In genomic region chr14:82861321-82861720, GRCh38 we compare ENCODE assay signal across 10 cellular contexts.
"Had no signal": no experiment of that assay in that cellular context is flagged by ENCODE, and none has a peak within 500 bp of the region (broad histone marks: within the 10 kb centered on the region; RNA-seq: fewer than 3 reads in every experiment).

No MANE protein-coding gene starts in this region.

- H3K36me3 ChIP-seq: WERI-Rb-1 had no signal

- H3K27ac ChIP-seq: VCaP, WERI-Rb-1 had no signal

- ATAC-seq: activated CD4-positive, alpha-beta T cell treated with anti-CD3 and anti-CD28 coated beads for 36 hours; activated CD4-positive, CD25-positive, alpha-beta regulatory T cell treated with anti-CD3 and anti-CD28 coated beads, Interleukin-2, amount 50 U/mL, for 24 hours; activated CD8-positive, alpha-beta memory T cell treated with anti-CD3 and anti-CD28 coated beads, Interleukin-2, amount 10 ng/mL, durations not matched to agents 7 days and 5 days; activated CD8-positive, alpha-beta T cell treated with anti-CD3 and anti-CD28 coated beads for 36 hours; activated CD8-positive, alpha-beta T cell treated with anti-CD3 and anti-CD28 coated beads, Interleukin-2, amount 10 ng/mL, durations not matched to agents 7 days and 5 days; T-cell; T-helper 17 cell; WTC11 had no signal
